In the genomic region with DNA sequence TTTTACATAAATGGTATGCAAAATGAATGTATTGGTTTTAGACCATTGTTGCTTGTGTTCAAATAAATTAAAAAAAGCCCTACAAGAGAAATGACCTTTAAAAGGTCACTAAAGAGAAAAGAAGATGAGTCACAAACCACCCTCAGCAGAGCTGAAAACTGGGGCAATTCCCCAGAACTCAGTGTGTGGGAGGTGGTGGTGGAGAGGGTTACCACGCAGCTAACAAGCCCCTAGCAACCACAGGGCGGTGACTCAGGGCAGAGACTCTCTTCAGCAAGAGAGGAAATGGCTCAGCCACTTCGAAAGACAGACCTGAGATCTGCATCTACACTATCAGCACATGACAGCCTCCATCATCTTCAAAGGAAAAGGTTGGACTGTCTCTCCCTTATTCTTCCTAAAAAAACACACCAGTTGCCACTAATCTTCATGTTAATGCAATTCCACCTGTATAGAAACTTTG, we compare ENCODE assay signal across 9 cellular contexts. TPM values are rescaled to one million over a fixed set of nuclear protein-coding genes. Genes with fewer than 3 reads are reported as not detected.
A peak's percentile ranks its signal among the peaks of the same experiment; 100 is the strongest.
DNase-seq lines count a peak whose midpoint lies in the region; ATAC-seq, FAIRE-seq and TF ChIP-seq lines count a peak whose summit lies in the region.
"Had no signal": no experiment of that assay in that cellular context is flagged by ENCODE, and none has a peak within 500 bp of the region (broad histone marks: within the 10 kb centered on the region; RNA-seq: fewer than 3 reads in every experiment).

No MANE protein-coding gene starts in this region.

- H3K36me3 ChIP-seq in keratinocyte (ENCODE audit: control insufficient read depth in 2 of 2, extremely low read depth in 1 of 2, insufficient read depth in 2 of 2, low read length in 2 of 2), result no peaks in the 10 kb centered on the region

- no peaks in the 10 kb centered on the region for H3K9me3 ChIP-seq in keratinocyte (ENCODE audit: control insufficient read depth, low read depth, low read length)

- FAIRE-seq in keratinocyte (lab: Jason Lieb, UNC), result peak; percentile 84

- no peak for TF ChIP-seq CTCF in keratinocyte (optimal IDR thresholded peaks at IDR 0.05 in 1 of 3, IDR thresholded peaks at IDR 0.05 in 1 of 3, conservative IDR thresholded peaks at IDR 0.05 in 1 of 3; ENCODE audit: extremely low read depth in 1 of 3, insufficient read depth in 2 of 3, low read length in 3 of 3)

- peaks cover 8% of the 10 kb centered on the region for H3K4me1 ChIP-seq in keratinocyte (ENCODE audit: control insufficient read depth, extremely low read depth, insufficient read depth, low read length)

- peak; percentile 98 for ATAC-seq in HG03060 (IDR thresholded peaks at IDR 0.05; ENCODE audit: low read depth, unreplicated experiment)

- no peak overlapping the region for H3K9ac ChIP-seq in keratinocyte (ENCODE audit: control insufficient read depth, extremely low read depth, insufficient read depth, low read length)

- H3K4me3 ChIP-seq in keratinocyte (ENCODE audit: control insufficient read depth in 2 of 3, extremely low read depth in 1 of 3, insufficient read depth in 2 of 3, low read depth in 1 of 3, low read length in 3 of 3), result no peak overlapping the region

- H3K27ac ChIP-seq in keratinocyte (ENCODE audit: control insufficient read depth, insufficient read depth, low read length), result no peak overlapping the region
- H3K27ac ChIP-seq: C4-2B had no signal

- no peaks in the 10 kb centered on the region for H3K79me2 ChIP-seq in keratinocyte (ENCODE audit: control insufficient read depth, insufficient read depth, low read length)

- peak; percentile 18 for DNase-seq in NCI-H748 (lab: John Stamatoyannopoulos, UW; ENCODE audit: unreplicated experiment)
- DNase-seq in NCI-H748 treated with DMSO at 0.1 percent for 48 hours (lab: John Stamatoyannopoulos, UW), result no peak
- DNase-seq in SIG-M5 (lab: John Stamatoyannopoulos, UW), result peak; percentile 79
- DNase-seq in activated effector memory CD4-positive, alpha-beta T cell treated with anti-CD3 and anti-CD28 coated beads, Interleukin-2, amount 50 U/mL, for 16 hours, result peak; percentile 96
- no peak for DNase-seq in keratinocyte (ENCODE audit: low read depth, low spot score)
- DNase-seq in stimulated activated CD8-positive, alpha-beta memory T cell treated with anti-CD3 and anti-CD28 coated beads, Interleukin-4, amount 100 ng/mL, for 48 hours, result peak; percentile 96
- no peak for DNase-seq in mesenteric fat pad (ENCODE audit: low spot score)

- H4K20me1 ChIP-seq in keratinocyte (ENCODE audit: control insufficient read depth, extremely low read depth, insufficient read depth, low read length), result no peaks in the 10 kb centered on the region

- H2AFZ ChIP-seq in keratinocyte (ENCODE audit: control insufficient read depth, low read length), result no peak overlapping the region

- no peaks in the 10 kb centered on the region for H3K27me3 ChIP-seq in keratinocyte (ENCODE audit: control insufficient read depth, extremely low read depth, insufficient read depth, low read length)

- peak overlapping the region; percentile 48 for H3K4me2 ChIP-seq in keratinocyte (ENCODE audit: control insufficient read depth, extremely low read depth, insufficient read depth, low read depth, low read length)

- dilution Hi-C loops in keratinocyte (cut with MboI; ENCODE audit: extremely low pct_ligation_motif_present, low sequenced_read_pairs), result no loop called here

- no peaks in the 10 kb centered on the region for H3K9me1 ChIP-seq in keratinocyte (ENCODE audit: control insufficient read depth, extremely low read depth, insufficient read depth, low read length)

RNA-seq across cellular contexts. Expression of gene NDFIP2, which starts 29.4 kb away (rescaled TPM):
- polyA plus RNA-seq in keratinocyte, result 119 to 244 TPM (median 209 TPM) in 3 replicates
- 126 TPM for polyA plus RNA-seq in keratinocyte (2011; ENCODE audit: low read depth)
- polyA plus RNA-seq in keratinocyte (2011; cell fraction: cytosol; rRNA removed), result 83.4 and 168 TPM in 2 replicates
- polyA plus RNA-seq in keratinocyte (2011; cell fraction: nucleus; rRNA removed), result 141 and 143 TPM in 2 replicates
- polyA plus RNA-seq in keratinocyte (2012; ENCODE audit: low replicate concordance), result 109 and 156 TPM in 2 replicates
- 113 to 127 TPM (median 125 TPM) in 3 replicates for polyA minus RNA-seq in keratinocyte
- 103 TPM for polyA minus RNA-seq in keratinocyte (2011; cell fraction: cytosol; rRNA and poly(A)+ RNA removed)
- 127 and 253 TPM in 2 replicates for polyA minus RNA-seq in keratinocyte (2011; cell fraction: nucleus; rRNA and poly(A)+ RNA removed)
- total RNA-seq in mesenteric fat pad, result 19.1 TPM

RNA-seq across cellular contexts. Expression of gene RBM26, which starts 45.5 kb away (rescaled TPM):
- polyA plus RNA-seq in keratinocyte, result 15.0 to 28.4 TPM (median 19.6 TPM) in 3 replicates
- 18.0 TPM for polyA plus RNA-seq in keratinocyte (2011; ENCODE audit: low read depth)
- polyA plus RNA-seq in keratinocyte (2011; cell fraction: cytosol; rRNA removed), result 8.5 and 14.0 TPM in 2 replicates
- polyA plus RNA-seq in keratinocyte (2011; cell fraction: nucleus; rRNA removed), result 46.8 and 66.8 TPM in 2 replicates
- 14.4 and 20.0 TPM in 2 replicates for polyA plus RNA-seq in keratinocyte (2012; ENCODE audit: low replicate concordance)
- polyA minus RNA-seq in keratinocyte, result 9.1 to 23.9 TPM (median 11.4 TPM) in 3 replicates
- 8.4 TPM for polyA minus RNA-seq in keratinocyte (2011; cell fraction: cytosol; rRNA and poly(A)+ RNA removed)
- 23.6 and 42.4 TPM in 2 replicates for polyA minus RNA-seq in keratinocyte (2011; cell fraction: nucleus; rRNA and poly(A)+ RNA removed)
- 32.2 TPM for total RNA-seq in mesenteric fat pad

Comparison
In these comparisons a context has a peak if more than half of its experiments do, and no peak if none do; other contexts are left out.
1. DNase-seq: peak in NCI-H748 (single experiment), SIG-M5 (single experiment), activated effector memory CD4-positive, alpha-beta T cell treated with anti-CD3 and anti-CD28 coated beads, Interleukin-2, amount 50 U/mL, for 16 hours (single experiment) and stimulated activated CD8-positive, alpha-beta memory T cell treated with anti-CD3 and anti-CD28 coated beads, Interleukin-4, amount 100 ng/mL, for 48 hours (single experiment); none in NCI-H748 treated with DMSO at 0.1 percent for 48 hours (single experiment), keratinocyte (single experiment) and mesenteric fat pad (single experiment).